ENCODE assay signal across 17 cellular contexts in genomic region chr6:34722451-34722850, GRCh38.
"Had no signal": no experiment of that assay in that cellular context is flagged by ENCODE, and none has a peak within 500 bp of the region (broad histone marks: within the 10 kb centered on the region; RNA-seq: fewer than 3 reads in every experiment).

No MANE protein-coding gene starts in this region.

- H3K4me1 Mint-ChIP-seq: memory B cell, naive B cell had no signal

- H3K36me3 ChIP-seq: gastrocnemius medialis, left ventricle myocardium inferior, lower lobe of right lung, upper lobe of left lung, vagina had no signal

- H3K4me2 ChIP-seq: smooth muscle cell had no signal

- H3K36me3 Mint-ChIP-seq: naive B cell had no signal

- ATAC-seq: esophagus mucosa, gastrocnemius medialis, right cardiac atrium had no signal

- H3K9me3 ChIP-seq: gastrocnemius medialis, lower lobe of right lung, upper lobe of left lung, vagina had no signal

- H3K4me3 ChIP-seq: gastrocnemius medialis, left ventricle myocardium inferior, lower lobe of right lung, smooth muscle cell, upper lobe of left lung, vagina had no signal

- DNase-seq: effector memory CD4-positive, alpha-beta T cell; gastrocnemius medialis; islet precursor cell; left ventricle myocardium inferior; lower lobe of right lung; naive B cell; posterior cingulate gyrus; right cardiac atrium; stimulated activated CD4-positive, alpha-beta T cell treated with anti-CD3 and anti-CD28 coated beads, Interleukin-2, amount 100 ng/mL, for 48 hours; stimulated activated naive CD4-positive, alpha-beta T cell treated with Interleukin-2 at 50 U/mL for 16 hours; upper lobe of left lung had no signal

- FAIRE-seq: endometrium had no signal

- H3K27me3 ChIP-seq: gastrocnemius medialis, upper lobe of left lung, vagina had no signal

- H3K4me3 Mint-ChIP-seq: memory B cell, naive B cell, nephron had no signal

- H3K27ac Mint-ChIP-seq: memory B cell, naive B cell had no signal

- H3K27ac ChIP-seq: gastrocnemius medialis, left ventricle myocardium inferior, lower lobe of right lung, upper lobe of left lung, vagina had no signal

- H3K4me1 ChIP-seq: gastrocnemius medialis, left ventricle myocardium inferior, vagina had no signal

- H3K27me3 Mint-ChIP-seq: memory B cell, naive B cell had no signal
